20 cellular contexts compared by ENCODE assay signal in the genomic region with DNA sequence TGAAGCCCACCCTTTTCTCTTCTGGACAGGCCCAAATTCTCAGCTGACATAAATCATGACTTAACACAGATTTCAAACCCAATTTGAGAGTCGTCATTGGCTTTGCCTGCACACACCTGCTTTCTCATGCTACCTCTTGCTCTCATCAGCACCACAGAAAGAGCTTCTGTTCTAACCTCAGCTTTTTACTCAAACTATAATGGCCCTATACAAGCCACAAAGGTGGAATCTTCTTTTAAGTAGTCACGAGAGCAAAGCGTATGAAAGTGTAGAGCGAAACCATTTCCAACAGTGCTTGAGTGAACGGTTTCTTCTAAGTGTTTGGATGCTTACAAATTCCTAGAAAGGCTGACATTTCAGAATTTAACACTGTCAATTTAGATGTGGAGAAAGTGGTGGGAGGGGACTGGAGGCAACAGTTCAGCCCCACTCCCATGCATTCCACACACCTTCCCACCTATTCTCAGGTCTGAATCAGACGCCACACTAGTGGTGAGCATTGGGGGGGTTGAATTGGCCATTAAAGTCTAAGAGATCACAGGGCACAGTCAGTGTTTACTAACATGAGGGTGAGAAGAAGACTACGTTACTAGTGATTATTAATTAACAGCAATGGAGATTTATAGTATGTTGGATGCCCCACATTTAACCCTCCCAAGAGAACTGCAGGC.
DNase-seq lines count a peak whose midpoint lies in the region; ATAC-seq, FAIRE-seq and TF ChIP-seq lines count a peak whose summit lies in the region.
"Had no signal": no experiment of that assay in that cellular context is flagged by ENCODE, and none has a peak within 500 bp of the region (broad histone marks: within the 10 kb centered on the region; RNA-seq: fewer than 3 reads in every experiment).

No MANE protein-coding gene starts in this region.

- H3K4me3 ChIP-seq in GM12878 (no peak overlapping the region), heart right ventricle (no peak overlapping the region)
- H3K4me3 ChIP-seq: BLaER1, MG63, right atrium auricular region had no signal

- no peaks in the 10 kb centered on the region for H3K79me2 ChIP-seq in GM12878 (ENCODE audit: control insufficient read depth, insufficient read depth, low read length)

- CTCF ChIA-PET in activated CD4-positive, alpha-beta T cell treated with anti-CD3 and anti-CD28 coated beads for 36 hours (lab: Charles Lee), result interaction anchor here (0.9 to 1.5 kb wide), 2 partner anchors 8 to 112 kb away, joined by 3 to 5 read pairs; no protein-coding TSS in a partner anchor
- CTCF ChIA-PET in activated CD4-positive, alpha-beta memory T cell treated with anti-CD3 and anti-CD28 coated beads for 36 hours (lab: Charles Lee), result interaction anchor here (1.6 kb wide), 1 partner anchor 115 kb away, joined by 5 read pairs; no protein-coding TSS in a partner anchor
- CTCF ChIA-PET in GM12878 (lab: Yijun Ruan, JAX), result interaction anchor here (0.9 to 4.4 kb wide), 6 partner anchors 20 to 212 kb away, joined by 3 to 17 read pairs (median 3); no protein-coding TSS in a partner anchor

- no peak for TF ChIP-seq EP300 in GM12878 (IDR thresholded peaks at IDR 0.05; ENCODE audit: borderline replicate concordance in 1 of 2, control insufficient read depth in 1 of 2, low read depth in 2 of 2, low read length in 2 of 2)

- in situ Hi-C loops in GM12878 (cut with MboI), result no loop called here

- SMC1A ChIA-PET in GM12878 (lab: Charles Lee; ENCODE audit: uncharacterized antibody, unreplicated experiment), result interaction anchor here (0.9 to 4.7 kb wide), 16 partner anchors 8 to 182 kb away, joined by 3 to 32 read pairs (median 3); a partner anchor contains a TSS

- H3K9ac ChIP-seq in GM12878 (ENCODE audit: control insufficient read depth, insufficient read depth, low read length), result no peak overlapping the region
- H3K9ac ChIP-seq: BLaER1 had no signal

- no peaks in the 10 kb centered on the region for H3K27me3 Mint-ChIP-seq in activated CD4-positive, alpha-beta T cell treated with anti-CD3 and anti-CD28 coated beads for 36 hours
- H3K27me3 Mint-ChIP-seq in activated CD4-positive, alpha-beta memory T cell treated with anti-CD3 and anti-CD28 coated beads for 36 hours, result no peaks in the 10 kb centered on the region

- H2AFZ ChIP-seq in GM12878 (ENCODE audit: control insufficient read depth, low read depth, low read length), result no peak overlapping the region

- POLR2A ChIA-PET in activated CD4-positive, alpha-beta T cell treated with anti-CD3 and anti-CD28 coated beads for 36 hours (lab: Charles Lee), result interaction anchor here (0.7 kb wide), 1 partner anchor 264 kb away, joined by 3 read pairs; no protein-coding TSS in a partner anchor
- POLR2A ChIA-PET in activated CD4-positive, alpha-beta memory T cell treated with anti-CD3 and anti-CD28 coated beads for 36 hours (lab: Charles Lee), result interaction anchor here (1.0 kb wide), 1 partner anchor 64 kb away, joined by 3 read pairs; no protein-coding TSS in a partner anchor
- POLR2A ChIA-PET in GM12878 (lab: Charles Lee), result interaction anchor here (0.7 kb wide), 1 partner anchor 25 kb away, joined by 6 read pairs; no protein-coding TSS in a partner anchor

- H3K36me3 ChIP-seq in GM12878 (ENCODE audit: control insufficient read depth in 2 of 2, insufficient read depth in 2 of 2, low read length in 1 of 2) (no peaks in the 10 kb centered on the region), heart right ventricle (peaks cover 0 to 7% (median 0%) of the 10 kb centered on the region in 9 donors)
- H3K36me3 ChIP-seq: MG63, right atrium auricular region had no signal

- no peak for TF ChIP-seq RAD21 in GM12878 (IDR thresholded peaks at IDR 0.05; ENCODE audit: insufficient read depth, low read depth, low read length)

- H3K4me3 Mint-ChIP-seq in activated CD4-positive, alpha-beta T cell treated with anti-CD3 and anti-CD28 coated beads for 36 hours, result no peak overlapping the region
- no peak overlapping the region for H3K4me3 Mint-ChIP-seq in activated CD4-positive, alpha-beta memory T cell treated with anti-CD3 and anti-CD28 coated beads for 36 hours
- H3K4me3 Mint-ChIP-seq: stimulated activated naive B cell treated with anti-CD40 and anti-IgM and Interleukin-4, amounts not matched to agents 10 μg/mL and 1 μg/mL and 100 μg/mL, for 72 hours had no signal

- RAD21 ChIA-PET in GM12878 (lab: Charles Lee; ENCODE audit: unreplicated experiment), result interaction anchor here (1.0 to 2.1 kb wide), 7 partner anchors 19 to 201 kb away, joined by 3 to 9 read pairs (median 3); no protein-coding TSS in a partner anchor

- no peak for TF ChIP-seq CTCF in GM12878 (IDR thresholded peaks at IDR 0.05 in 2 of 3, conservative IDR thresholded peaks at IDR 0.05 in 1 of 3; ENCODE audit: control insufficient read depth in 2 of 3, extremely low read depth in 1 of 3, insufficient read depth in 1 of 3, low read depth in 3 of 3, low read length in 3 of 3)
- TF ChIP-seq CTCF in heart right ventricle (IDR thresholded peaks at IDR 0.05), result no peak

- no peak for TF ChIP-seq POLR2A in GM12878 (IDR thresholded peaks at IDR 0.05; ENCODE audit: low read depth, low read length)

- peaks cover 27% of the 10 kb centered on the region for H3K4me1 Mint-ChIP-seq in activated CD4-positive, alpha-beta T cell treated with anti-CD3 and anti-CD28 coated beads for 36 hours
- H3K4me1 Mint-ChIP-seq in activated CD4-positive, alpha-beta memory T cell treated with anti-CD3 and anti-CD28 coated beads for 36 hours (ENCODE audit: low read depth), result peaks cover 26% of the 10 kb centered on the region
- H3K4me1 Mint-ChIP-seq: stimulated activated naive B cell treated with anti-CD40 and anti-IgM and Interleukin-4, amounts not matched to agents 10 μg/mL and 1 μg/mL and 100 μg/mL, for 72 hours had no signal

- no peak for FAIRE-seq in GM12878 (lab: Jason Lieb, UNC)
- FAIRE-seq: HepG2, keratinocyte had no signal

- no peaks in the 10 kb centered on the region for H4K20me1 ChIP-seq in GM12878 (ENCODE audit: control insufficient read depth, insufficient read depth)
- H4K20me1 ChIP-seq: BLaER1 had no signal

- intact Hi-C loops in activated CD4-positive, alpha-beta T cell treated with anti-CD3 and anti-CD28 coated beads for 36 hours (cut with DNase I, micrococcal nuclease), result no loop called here
- intact Hi-C loops in activated CD4-positive, alpha-beta memory T cell treated with anti-CD3 and anti-CD28 coated beads for 36 hours (cut with micrococcal nuclease), result no loop called here
- intact Hi-C loops in GM12878 (cut with micrococcal nuclease; ENCODE audit: unreplicated experiment), result no loop called here
- intact Hi-C loops in heart right ventricle (cut with DNase I), result no loop called here

- peak overlapping the region; percentile 72 for H3K27ac Mint-ChIP-seq in activated CD4-positive, alpha-beta T cell treated with anti-CD3 and anti-CD28 coated beads for 36 hours
- peak overlapping the region; percentile 24 for H3K27ac Mint-ChIP-seq in activated CD4-positive, alpha-beta memory T cell treated with anti-CD3 and anti-CD28 coated beads for 36 hours
- H3K27ac Mint-ChIP-seq: stimulated activated naive B cell treated with anti-CD40 and anti-IgM and Interleukin-4, amounts not matched to agents 10 μg/mL and 1 μg/mL and 100 μg/mL, for 72 hours had no signal

- DNase-seq in activated CD4-positive, alpha-beta T cell treated with anti-CD3 and anti-CD28 coated beads for 36 hours, result peak; percentile 42
- DNase-seq in activated CD4-positive, alpha-beta T cell treated with anti-CD3 and anti-CD28 coated beads, Interleukin-2, amount 50 U/mL, for 1 hour, result no peak
- peak; percentile 45 for DNase-seq in activated CD4-positive, alpha-beta memory T cell treated with anti-CD3 and anti-CD28 coated beads for 36 hours
- DNase-seq in GM12878 (ENCODE audit: low read depth, low spot score) (no peak), ecto neural progenitor cell (ENCODE audit: low spot score) (no peak), heart right ventricle (no peak)
- DNase-seq in stimulated activated CD4-positive, alpha-beta T cell treated with anti-CD3 and anti-CD28 coated beads, Interleukin-4, amount 100 ng/mL, for 24 hours, result peak; percentile 48
- DNase-seq in effector CD4-positive, alpha-beta T cell, result no peak
- DNase-seq: 8988T; DMS153; mesendoderm; MG63; NCI-H1694 treated with DMSO at 0.1 percent for 48 hours; stimulated activated naive B cell treated with anti-CD40 and anti-IgM and Interleukin-4, amounts not matched to agents 10 μg/mL and 1 μg/mL and 100 μg/mL, for 72 hours had no signal

- peaks cover 67% of the 10 kb centered on the region for H3K36me3 Mint-ChIP-seq in activated CD4-positive, alpha-beta T cell treated with anti-CD3 and anti-CD28 coated beads for 36 hours (ENCODE audit: low read depth)
- H3K36me3 Mint-ChIP-seq in activated CD4-positive, alpha-beta memory T cell treated with anti-CD3 and anti-CD28 coated beads for 36 hours, result peaks cover 61% of the 10 kb centered on the region

- BruUV-seq in GM12878 (replicated peaks; lab: Mats Ljungman, UMichigan), result no TSS peak

- H3K9me3 ChIP-seq in GM12878 (replicated peaks; ENCODE audit: control insufficient read depth, insufficient read depth, low read length) (no peaks in the 10 kb centered on the region; the same call in 2 of the 3 replicates), heart right ventricle (peaks cover 0 to 3% (median 0%) of the 10 kb centered on the region in 11 donors)
- H3K9me3 ChIP-seq: MG63, right atrium auricular region had no signal

- H3K27ac ChIP-seq in GM12878 (ENCODE audit: control insufficient read depth, insufficient read depth) (no peak overlapping the region), heart right ventricle (no peak overlapping the region)
- H3K27ac ChIP-seq: BLaER1, right atrium auricular region had no signal

- no peaks in the 10 kb centered on the region for H3K27me3 ChIP-seq in GM12878 (replicated peaks in 1 of 2; ENCODE audit: control insufficient read depth in 2 of 2, insufficient read depth in 2 of 2, low read length in 1 of 2)
- peaks cover 0 to 21% (median 14%) of the 10 kb centered on the region in 7 donors for H3K27me3 ChIP-seq in heart right ventricle
- H3K27me3 ChIP-seq: BLaER1, right atrium auricular region had no signal

- peak; percentile 89 for ATAC-seq in activated CD4-positive, alpha-beta T cell treated with anti-CD3 and anti-CD28 coated beads for 36 hours
- ATAC-seq in GM12878 (peak; percentile 77), heart right ventricle (no peak)
- ATAC-seq: HCT116; HepG2; Right ventricle myocardium inferior; stimulated activated naive B cell treated with anti-CD40 and anti-IgM and Interleukin-4, amounts not matched to agents 10 μg/mL and 1 μg/mL and 100 μg/mL, for 72 hours had no signal

- H3K4me2 ChIP-seq in GM12878 (ENCODE audit: control insufficient read depth, insufficient read depth), result no peak overlapping the region
- H3K4me2 ChIP-seq: BLaER1 had no signal

- WGBS in GM12878 (ENCODE audit: insufficient coverage, insufficient replicate concordance, low lambda C conversion rate, missing lambda C conversion rate), result 39% methylated on average over 7 of the region's 7 CpGs
- WGBS in heart right ventricle, 2 donors, result 84 to 86% methylated on average over 7 of the region's 7 CpGs

- no peaks in the 10 kb centered on the region for H3K4me1 ChIP-seq in GM12878 (ENCODE audit: control insufficient read depth, insufficient read depth, low read length)
- no peaks in the 10 kb centered on the region for H3K4me1 ChIP-seq in heart right ventricle
- H3K4me1 ChIP-seq: BLaER1, right atrium auricular region had no signal

- peaks cover 1% of the 10 kb centered on the region for H3K9me3 Mint-ChIP-seq in activated CD4-positive, alpha-beta T cell treated with anti-CD3 and anti-CD28 coated beads for 36 hours (ENCODE audit: low read depth)
- H3K9me3 Mint-ChIP-seq in activated CD4-positive, alpha-beta memory T cell treated with anti-CD3 and anti-CD28 coated beads for 36 hours, result no peaks in the 10 kb centered on the region

Comparison
In these comparisons a context has a peak if more than half of its experiments do, and no peak if none do; other contexts are left out.
1. DNase-seq: peak in activated CD4-positive, alpha-beta T cell treated with anti-CD3 and anti-CD28 coated beads for 36 hours (single experiment), activated CD4-positive, alpha-beta memory T cell treated with anti-CD3 and anti-CD28 coated beads for 36 hours (single experiment) and stimulated activated CD4-positive, alpha-beta T cell treated with anti-CD3 and anti-CD28 coated beads, Interleukin-4, amount 100 ng/mL, for 24 hours (single experiment); none in activated CD4-positive, alpha-beta T cell treated with anti-CD3 and anti-CD28 coated beads, Interleukin-2, amount 50 U/mL, for 1 hour (single experiment), GM12878 (single experiment), ecto neural progenitor cell (single experiment), heart right ventricle (0 of 2) and effector CD4-positive, alpha-beta T cell (single experiment).
2. ATAC-seq: peak in activated CD4-positive, alpha-beta T cell treated with anti-CD3 and anti-CD28 coated beads for 36 hours (single experiment) and GM12878 (single experiment); none in heart right ventricle (0 of 8).